Comparison of ENCODE assay signal across 13 cellular contexts in genomic region chr14:100654025-100654813, GRCh38.
DNase-seq lines count a peak whose midpoint lies in the region; ATAC-seq and TF ChIP-seq lines count a peak whose summit lies in the region.
"Had no signal": no experiment of that assay in that cellular context is flagged by ENCODE, and none has a peak within 500 bp of the region (broad histone marks: within the 10 kb centered on the region; RNA-seq: fewer than 3 reads in every experiment).

No MANE protein-coding gene starts in this region.

- peak; percentile 8 for ATAC-seq in GM18909 (IDR thresholded peaks at IDR 0.05; ENCODE audit: poor library complexity, unreplicated experiment)
- peak; percentile 4 for ATAC-seq in foreskin keratinocyte
- peak; percentile 5 for ATAC-seq in omental fat pad (ENCODE audit: low FRiP score)
- ATAC-seq in GM18505 (IDR thresholded peaks at IDR 0.05; ENCODE audit: unreplicated experiment), result no peak
- ATAC-seq in GM19328 (IDR thresholded peaks at IDR 0.05; ENCODE audit: unreplicated experiment), result no peak

- peaks cover 6% of the 10 kb centered on the region for H3K4me1 ChIP-seq in NT2/D1 (ENCODE audit: insufficient read depth, insufficient read length)
- H3K4me1 ChIP-seq in foreskin keratinocyte, result no peaks in the 10 kb centered on the region
- H3K4me1 ChIP-seq in HAP-1, result peaks cover 5% of the 10 kb centered on the region
- H3K4me1 ChIP-seq: right atrium auricular region had no signal

- H3K27me3 ChIP-seq in NT2/D1 (ENCODE audit: insufficient read depth, insufficient read length) (no peaks in the 10 kb centered on the region), foreskin keratinocyte (peaks cover 56% of the 10 kb centered on the region), HAP-1 (ENCODE audit: low read depth) (no peaks in the 10 kb centered on the region)

- TF ChIP-seq POLR2A in GM18505 (IDR thresholded peaks at IDR 0.05; ENCODE audit: borderline replicate concordance, extremely low read depth, insufficient read depth, insufficient read length), result no peak

- in situ Hi-C loops in HAP-1 (cut with MboI; ENCODE audit: low sequenced_read_pairs), result loop anchor here (25.0 kb wide), 1 partner anchor 983 kb away; no protein-coding TSS in a partner anchor

- no peaks in the 10 kb centered on the region for H3K36me3 ChIP-seq in NT2/D1 (ENCODE audit: insufficient read depth, insufficient read length, low read length)
- H3K36me3 ChIP-seq in HAP-1 (replicated peaks), result no peaks in the 10 kb centered on the region
- H3K36me3 ChIP-seq: brain microvascular endothelial cell, right atrium auricular region had no signal

- H3K4me3 ChIP-seq in NT2/D1 (ENCODE audit: insufficient read length, low read depth) (no peak overlapping the region), HAP-1 (no peak overlapping the region)
- H3K4me3 ChIP-seq: right atrium auricular region had no signal

- no peaks in the 10 kb centered on the region for H3K9me3 ChIP-seq in NT2/D1 (ENCODE audit: insufficient read depth, low read length)
- H3K9me3 ChIP-seq in HAP-1, result no peaks in the 10 kb centered on the region
- H3K9me3 ChIP-seq: right atrium auricular region had no signal

- DNase-seq in NT2/D1 (ENCODE audit: low read depth, low spot score) (no peak), foreskin keratinocyte (no peak), omental fat pad (ENCODE audit: low spot score) (no peak), HAP-1 (ENCODE audit: low spot score in 2 of 2) (no peak)
- DNase-seq in activated CD4-positive, alpha-beta T cell treated with anti-CD3 and anti-CD28 coated beads for 4 hours, result no peak
- DNase-seq: brain microvascular endothelial cell, DMS 273 treated with DMSO at 0.1 percent for 48 hours, NCI-H187 treated with DMSO at 0.1 percent for 48 hours, NCI-H748 treated with DMSO at 0.1 percent for 48 hours had no signal

- no peak overlapping the region for H3K27ac ChIP-seq in foreskin keratinocyte
- H3K27ac ChIP-seq: brain microvascular endothelial cell, right atrium auricular region had no signal

- peak overlapping the region; percentile 44 for H3K9ac ChIP-seq in NT2/D1 (ENCODE audit: insufficient read length, low read depth)

- no peak for TF ChIP-seq CTCF in foreskin keratinocyte (conservative IDR thresholded peaks at IDR 0.05)
- no peak for TF ChIP-seq CTCF in omental fat pad (IDR thresholded peaks at IDR 0.05)

Comparison
In these comparisons a context has a peak if more than half of its experiments do, and no peak if none do; other contexts are left out.
1. ATAC-seq: peak in GM18909 (single experiment), foreskin keratinocyte (single experiment) and omental fat pad (single experiment); none in GM18505 (single experiment) and GM19328 (single experiment).